In the genomic region with DNA sequence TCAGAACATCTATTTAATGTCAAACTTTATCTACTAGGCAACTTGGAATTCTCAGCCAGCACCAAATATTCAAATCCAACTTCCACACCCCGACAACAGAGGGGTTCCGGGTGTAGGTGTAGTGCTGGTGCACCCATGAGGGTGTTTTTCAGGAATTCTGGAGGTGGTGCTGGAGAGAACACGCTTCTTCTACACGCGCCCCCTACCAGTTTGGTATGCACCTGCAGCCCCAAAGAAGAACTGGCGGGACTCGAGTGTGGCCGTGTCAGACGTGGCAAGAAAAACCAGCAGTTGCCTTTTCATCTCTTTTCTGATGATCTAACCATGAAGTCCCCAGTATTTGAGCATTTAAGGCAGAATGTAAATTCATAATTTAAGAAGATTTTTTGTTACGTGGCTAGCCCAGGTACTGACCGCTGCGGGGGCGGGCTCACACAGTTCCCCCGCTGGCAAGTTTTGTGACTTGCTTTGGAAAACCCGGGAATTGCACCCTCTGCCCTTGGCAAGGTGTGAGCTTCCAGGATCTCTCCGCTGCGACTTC, we compare ENCODE assay signal across 8 cellular contexts. TPM values are rescaled to one million over a fixed set of nuclear protein-coding genes. Genes with fewer than 3 reads are reported as not detected.
A peak's percentile ranks its signal among the peaks of the same experiment; 100 is the strongest.
DNase-seq lines count a peak whose midpoint lies in the region; ATAC-seq and TF ChIP-seq lines count a peak whose summit lies in the region.

No MANE protein-coding gene starts in this region.

- no peaks in the 10 kb centered on the region for H3K27me3 ChIP-seq in Caco-2 (replicated peaks; ENCODE audit: control insufficient read depth, insufficient read depth, low read length)
- no peaks in the 10 kb centered on the region; the same call in 1 of the 2 replicates for H3K27me3 ChIP-seq in OCI-LY1 (ENCODE audit: insufficient read depth, low read length)
- peaks cover under 1% of the 10 kb centered on the region for H3K27me3 ChIP-seq in suprapubic skin

- peak overlapping the region; percentile 59 for H3K4me3 ChIP-seq in Caco-2 (ENCODE audit: low read depth, low read length)
- peak overlapping the region; percentile 60 for H3K4me3 ChIP-seq in OCI-LY1 (ENCODE audit: low read depth, low read length, poor library complexity, severe bottlenecking)
- H3K4me3 ChIP-seq in fibroblast of mammary gland (ENCODE audit: control insufficient read depth, low read depth, low read length) = peak overlapping the region; percentile 60
- peak overlapping the region; percentile 77 for H3K4me3 ChIP-seq in suprapubic skin

- no peak overlapping the region for H3K27ac ChIP-seq in OCI-LY1 (ENCODE audit: low read depth, low read length, poor library complexity, severe bottlenecking)
- no peak overlapping the region for H3K27ac ChIP-seq in suprapubic skin

- H3K79me2 ChIP-seq in OCI-LY1 (ENCODE audit: insufficient read depth, low read length) = no peaks in the 10 kb centered on the region

- TF ChIP-seq POLR2A in suprapubic skin (IDR thresholded peaks at IDR 0.05) = no peak

- BruUV-seq in Caco-2 (replicated peaks; lab: Mats Ljungman, UMichigan) = no TSS peak

- H3K9me3 Mint-ChIP-seq in Caco-2 (ENCODE audit: unreplicated experiment) = no peaks in the 10 kb centered on the region
- no peaks in the 10 kb centered on the region for H3K9me3 Mint-ChIP-seq in activated T-cell treated with anti-CD3 and anti-CD28 coated beads, Interleukin-2, amount 50 U/mL, for 24 hours
- H3K9me3 Mint-ChIP-seq in naive thymus-derived CD8-positive, alpha-beta T cell = no peaks in the 10 kb centered on the region

- H3K4me1 ChIP-seq in Caco-2 = peaks cover 27% of the 10 kb centered on the region
- H3K4me1 ChIP-seq in OCI-LY1 (ENCODE audit: insufficient read depth, low read length, severe bottlenecking) = peaks cover 14% of the 10 kb centered on the region
- peaks cover 7% of the 10 kb centered on the region for H3K4me1 ChIP-seq in suprapubic skin

- H3K9me3 ChIP-seq in Caco-2 (no peaks in the 10 kb centered on the region), OCI-LY1 (ENCODE audit: low read length) (no peaks in the 10 kb centered on the region), suprapubic skin (no peaks in the 10 kb centered on the region)

- H4K20me1 ChIP-seq in OCI-LY1 (ENCODE audit: insufficient read depth, low read length) = no peaks in the 10 kb centered on the region

- H3K27ac Mint-ChIP-seq in Caco-2 (ENCODE audit: unreplicated experiment) = peak overlapping the region; percentile 55
- peak overlapping the region; percentile 45 for H3K27ac Mint-ChIP-seq in activated T-cell treated with anti-CD3 and anti-CD28 coated beads, Interleukin-2, amount 50 U/mL, for 24 hours
- H3K27ac Mint-ChIP-seq in naive thymus-derived CD8-positive, alpha-beta T cell = peak overlapping the region in 6 of 10 donors; percentile 71 to 88 (median 81)

- DNase-seq in Caco-2 (peak; percentile 79), HuH-7 (ENCODE audit: low spot score) (peak; percentile 76), fibroblast of mammary gland (ENCODE audit: low read depth) (peak; percentile 19), suprapubic skin (ENCODE audit: low spot score in 2 of 2) (no peak)
- DNase-seq in activated T-cell treated with anti-CD3 and anti-CD28 coated beads, Interleukin-2, amount 50 U/mL, for 24 hours = peak; percentile 56
- DNase-seq in naive thymus-derived CD8-positive, alpha-beta T cell = peak; percentile 18 to 75 (median 39)

- intact Hi-C loops in Caco-2 (cut with micrococcal nuclease; ENCODE audit: unreplicated experiment) = loop anchor here (1.0 to 2.0 kb wide), 3 partner anchors 30 to 118 kb away; a partner anchor contains a TSS

- H3K27me3 Mint-ChIP-seq in Caco-2 (ENCODE audit: insufficient read depth, unreplicated experiment) = no peaks in the 10 kb centered on the region
- H3K27me3 Mint-ChIP-seq in activated T-cell treated with anti-CD3 and anti-CD28 coated beads, Interleukin-2, amount 50 U/mL, for 24 hours = peaks cover 57% of the 10 kb centered on the region
- peaks cover 23 to 57% (median 41%) of the 10 kb centered on the region in 5 donors for H3K27me3 Mint-ChIP-seq in naive thymus-derived CD8-positive, alpha-beta T cell

- POLR2A ChIA-PET in Caco-2 (lab: Charles Lee) = interaction anchor here (1.0 to 1.6 kb wide), 2 partner anchors 48 to 117 kb away, joined by 4 to 10 read pairs; a partner anchor contains a TSS
- POLR2A ChIA-PET in naive thymus-derived CD8-positive, alpha-beta T cell (lab: Charles Lee) = interaction anchor here (1.1 kb wide), 1 partner anchor 10 kb away, joined by 4 read pairs; no protein-coding TSS in a partner anchor

- H3F3A ChIP-seq in OCI-LY1 (ENCODE audit: insufficient read depth, low read length) = no peaks in the 10 kb centered on the region

- ATAC-seq in GM21515 (IDR thresholded peaks at IDR 0.05; ENCODE audit: unreplicated experiment) = peak; percentile 69
- peak; percentile 72 to 76 for ATAC-seq in naive thymus-derived CD8-positive, alpha-beta T cell

- H3K9ac ChIP-seq in OCI-LY1 (ENCODE audit: low read length) = peak overlapping the region; percentile 48; the same call in 1 of the 2 replicates

- 0 out of 2 replicates have a peak overlapping the region, but pooled peaks have one; percentile 7 for H2AFZ ChIP-seq in OCI-LY1 (ENCODE audit: low read length)

- TF ChIP-seq EP300 in suprapubic skin (IDR thresholded peaks at IDR 0.05) = no peak

- peak overlapping the region; percentile 75 for H3K4me3 Mint-ChIP-seq in Caco-2 (ENCODE audit: unreplicated experiment)
- H3K4me3 Mint-ChIP-seq in activated T-cell treated with anti-CD3 and anti-CD28 coated beads, Interleukin-2, amount 50 U/mL, for 24 hours = peak overlapping the region; percentile 76
- peak overlapping the region; percentile 77 to 97 (median 94) for H3K4me3 Mint-ChIP-seq in naive thymus-derived CD8-positive, alpha-beta T cell

- TF ChIP-seq CTCF in Caco-2 (IDR thresholded peaks at IDR 0.05; ENCODE audit: insufficient read depth in 1 of 2, low read depth in 1 of 2, low read length in 1 of 2, severe bottlenecking in 1 of 2, unreplicated experiment in 1 of 2) = peak; percentile 52 to 68
- TF ChIP-seq CTCF in OCI-LY1 (IDR thresholded peaks at IDR 0.05; ENCODE audit: low read length) = peak; percentile 77
- TF ChIP-seq CTCF in fibroblast of mammary gland (conservative IDR thresholded peaks at IDR 0.05; ENCODE audit: control insufficient read depth, insufficient read depth, low read depth, low read length) = peak; percentile 44
- peak in 1 of 2 donors; percentile 24 for TF ChIP-seq CTCF in suprapubic skin (IDR thresholded peaks at IDR 0.05)

- no peaks in the 10 kb centered on the region for H3K36me3 Mint-ChIP-seq in Caco-2 (ENCODE audit: insufficient read depth, unreplicated experiment)
- no peaks in the 10 kb centered on the region for H3K36me3 Mint-ChIP-seq in activated T-cell treated with anti-CD3 and anti-CD28 coated beads, Interleukin-2, amount 50 U/mL, for 24 hours (ENCODE audit: low read depth)
- H3K36me3 Mint-ChIP-seq in naive thymus-derived CD8-positive, alpha-beta T cell = no peaks in the 10 kb centered on the region

- H3K4me1 Mint-ChIP-seq in Caco-2 (ENCODE audit: low read depth, unreplicated experiment) = peaks cover 14% of the 10 kb centered on the region
- peaks cover 10% of the 10 kb centered on the region for H3K4me1 Mint-ChIP-seq in activated T-cell treated with anti-CD3 and anti-CD28 coated beads, Interleukin-2, amount 50 U/mL, for 24 hours (ENCODE audit: low read depth)
- peaks cover 0 to 12% (median 6%) of the 10 kb centered on the region in 4 donors for H3K4me1 Mint-ChIP-seq in naive thymus-derived CD8-positive, alpha-beta T cell

- CTCF ChIA-PET in Caco-2 (lab: Charles Lee) = interaction anchor here (0.8 to 1.6 kb wide), 5 partner anchors 30 to 117 kb away, joined by 3 to 12 read pairs (median 4); a partner anchor contains a TSS

- H3K36me3 ChIP-seq in Caco-2 (ENCODE audit: control insufficient read depth, insufficient read depth, low read length) (no peaks in the 10 kb centered on the region), OCI-LY1 (ENCODE audit: insufficient read depth, low read length) (no peaks in the 10 kb centered on the region), suprapubic skin (no peaks in the 10 kb centered on the region)

- H3K9me2 ChIP-seq in OCI-LY1 (ENCODE audit: low read depth, low read length) = no peaks in the 10 kb centered on the region

- 5% methylated on average over 16 of the region's 17 CpGs for WGBS in suprapubic skin

- H3K4me2 ChIP-seq in OCI-LY1 (ENCODE audit: low read length) = peak overlapping the region; percentile 74

RNA-seq across cellular contexts. Expression of a gene that starts 0.4 kb away (rescaled TPM):
- 14.1 TPM in 2 replicates for total RNA-seq in Caco-2 (2022)
- under 1 TPM; 0.08 to 0.11 TPM for total RNA-seq in naive thymus-derived CD8-positive, alpha-beta T cell
- polyA plus RNA-seq in naive thymus-derived CD8-positive, alpha-beta T cell = not detected
- 1 to 10 TPM; 5.5 to 6.2 (median 5.9) TPM for total RNA-seq in suprapubic skin

RNA-seq across cellular contexts. Expression of a gene that starts 44.0 kb away (rescaled TPM):
- total RNA-seq in Caco-2 (2022) = 4.5 and 6.1 TPM in 2 replicates
- under 1 TPM; 0.74 to 0.83 TPM for total RNA-seq in naive thymus-derived CD8-positive, alpha-beta T cell
- polyA plus RNA-seq in naive thymus-derived CD8-positive, alpha-beta T cell = 1 to 10 TPM; 2.3 to 4.2 (median 4.0) TPM
- 1 to 10 TPM in 2 of 4 donors, under 1 TPM in 2; 0.80 to 1.6 (median 1.1) TPM for total RNA-seq in suprapubic skin

Comparison
In these comparisons a context has a peak if more than half of its experiments do, and no peak if none do; other contexts are left out.
1. DNase-seq: peak in Caco-2 (2 of 2), HuH-7 (single experiment), activated T-cell treated with anti-CD3 and anti-CD28 coated beads, Interleukin-2, amount 50 U/mL, for 24 hours (single experiment), fibroblast of mammary gland (single experiment) and naive thymus-derived CD8-positive, alpha-beta T cell (10 of 10); none in suprapubic skin (0 of 2).
2. RNA of a gene that starts 0.4 kb away (total RNA-seq): 14.1 TPM in Caco-2 and 5.5 to 6.2 TPM in suprapubic skin; 0.08 to 0.11 TPM in naive thymus-derived CD8-positive, alpha-beta T cell; every median in the first group is over 4 times any median in the second.
3. Peak in every context shown above with its lines, with median percentiles within 50 percentile points of each other: H3K4me3 ChIP-seq, H3K27ac Mint-ChIP-seq and H3K4me3 Mint-ChIP-seq.